20 cellular contexts compared by ENCODE assay signal in the genomic region with DNA sequence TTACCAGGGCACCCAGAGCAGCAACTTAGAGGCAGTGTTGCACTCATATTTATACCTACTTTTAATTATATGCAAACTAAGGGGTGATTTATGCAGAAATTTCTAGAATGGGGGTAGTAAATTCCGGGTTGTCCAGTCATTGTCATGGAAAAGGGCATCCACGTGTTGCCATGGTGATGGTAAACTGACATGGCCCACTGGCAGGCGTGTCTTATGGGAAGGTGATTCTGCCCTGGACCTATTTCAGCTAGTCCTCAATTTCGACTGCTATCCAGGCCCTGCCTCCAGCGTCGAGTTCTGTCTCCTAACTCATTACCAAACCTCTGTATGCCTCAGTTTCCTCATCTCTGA. TPM values are rescaled to one million over a fixed set of nuclear protein-coding genes. Genes with fewer than 3 reads are reported as not detected.
DNase-seq lines count a peak whose midpoint lies in the region; ATAC-seq lines count a peak whose summit lies in the region.
"Had no signal": no experiment of that assay in that cellular context is flagged by ENCODE, and none has a peak within 500 bp of the region (broad histone marks: within the 10 kb centered on the region; RNA-seq: fewer than 3 reads in every experiment).

No MANE protein-coding gene starts in this region.

- H3K36me3 Mint-ChIP-seq in stimulated activated memory B cell treated with anti-CD40 and anti-IgM and Interleukin-4, amounts not matched to agents 10 μg/mL and 1 μg/mL and 100 μg/mL, for 72 hours = peaks cover 56% of the 10 kb centered on the region

- H4K20me1 ChIP-seq in GM23248 (ENCODE audit: insufficient read depth) = no peaks in the 10 kb centered on the region

- H3K27me3 Mint-ChIP-seq in stimulated activated memory B cell treated with anti-CD40 and anti-IgM and Interleukin-4, amounts not matched to agents 10 μg/mL and 1 μg/mL and 100 μg/mL, for 72 hours = no peaks in the 10 kb centered on the region
- H3K27me3 Mint-ChIP-seq: T-helper 17 cell had no signal

- H3K27me3 ChIP-seq in GM23248 (replicated peaks; ENCODE audit: insufficient read depth) = no peaks in the 10 kb centered on the region
- H3K27me3 ChIP-seq in NT2/D1 (ENCODE audit: insufficient read depth, insufficient read length) = no peaks in the 10 kb centered on the region
- H3K27me3 ChIP-seq: esophagus squamous epithelium, thyroid gland had no signal

- in situ Hi-C loops in GM23248 (cut with MboI) = no loop called here

- no peak for ATAC-seq in stimulated activated memory B cell treated with anti-CD40 and anti-IgM and Interleukin-4, amounts not matched to agents 10 μg/mL and 1 μg/mL and 100 μg/mL, for 72 hours
- ATAC-seq in HG03095 (IDR thresholded peaks at IDR 0.05; ENCODE audit: unreplicated experiment) = no peak
- no peak for ATAC-seq in HG03135 (IDR thresholded peaks at IDR 0.05; ENCODE audit: unreplicated experiment)
- ATAC-seq in HG03460 (IDR thresholded peaks at IDR 0.05; ENCODE audit: unreplicated experiment) = no peak
- ATAC-seq: Right ventricle myocardium inferior, T-helper 17 cell had no signal

- 98 to 100% methylated on average over 6 of the region's 6 CpGs for WGBS in GM23248 (ENCODE audit: low coverage in 1 of 2, low lambda C conversion rate in 2 of 2, missing lambda C conversion rate in 2 of 2), 2 experiments

- H3K36me3 ChIP-seq in GM23248 (ENCODE audit: low read depth) (no peaks in the 10 kb centered on the region), NT2/D1 (ENCODE audit: insufficient read depth, insufficient read length, low read length) (no peaks in the 10 kb centered on the region)
- H3K36me3 ChIP-seq: esophagus squamous epithelium, thyroid gland had no signal

- no peaks in the 10 kb centered on the region for H3K9me2 ChIP-seq in GM23248 (ENCODE audit: insufficient read depth)

- peaks cover 35% of the 10 kb centered on the region for H3F3A ChIP-seq in GM23248 (ENCODE audit: insufficient read depth)

- H3K9me3 ChIP-seq in GM23248 (ENCODE audit: low read depth) = no peaks in the 10 kb centered on the region
- H3K9me3 ChIP-seq in NT2/D1 (ENCODE audit: insufficient read depth, low read length) = peaks cover 15% of the 10 kb centered on the region; the same call in 1 of the 2 replicates
- H3K9me3 ChIP-seq: esophagus squamous epithelium, thyroid gland had no signal

- H3K4me2 ChIP-seq in GM23248 (ENCODE audit: unreplicated experiment) = no peak overlapping the region

- H3K27ac ChIP-seq in GM23248 = peak overlapping the region; percentile 94; the same call in 1 of the 2 replicates
- H3K27ac ChIP-seq: C4-2B, parathyroid adenoma, thyroid gland had no signal

- peak overlapping the region; percentile 84; the same call in 1 of the 2 replicates for H3K9ac ChIP-seq in GM23248
- no peak overlapping the region for H3K9ac ChIP-seq in NT2/D1 (ENCODE audit: insufficient read length, low read depth)
- H3K9ac ChIP-seq: parathyroid adenoma had no signal

- H3K27ac Mint-ChIP-seq in stimulated activated memory B cell treated with anti-CD40 and anti-IgM and Interleukin-4, amounts not matched to agents 10 μg/mL and 1 μg/mL and 100 μg/mL, for 72 hours = peak overlapping the region; percentile 95
- H3K27ac Mint-ChIP-seq: brain, T-helper 17 cell had no signal

- peaks cover 75% of the 10 kb centered on the region for H3K4me1 Mint-ChIP-seq in stimulated activated memory B cell treated with anti-CD40 and anti-IgM and Interleukin-4, amounts not matched to agents 10 μg/mL and 1 μg/mL and 100 μg/mL, for 72 hours

- H3K4me3 ChIP-seq in GM23248 (no peak overlapping the region), NT2/D1 (ENCODE audit: insufficient read length, low read depth) (no peak overlapping the region)
- H3K4me3 ChIP-seq: esophagus squamous epithelium, thyroid gland had no signal

- DNase-seq in GM23248 = peak; percentile 48
- DNase-seq in NT2/D1 (ENCODE audit: low read depth, low spot score) = peak; percentile 86
- peak; percentile 80 for DNase-seq in iPS DF 19.7 (ENCODE audit: low read depth, low spot score)
- DNase-seq: activated naive CD4-positive, alpha-beta T cell treated with anti-CD3 and anti-CD28 coated beads, Interleukin-2, amount 50 U/mL, for 16 hours; esophagus squamous epithelium; head of caudate nucleus; NCI-H146; NCI-H2227 treated with DMSO at 0.1 percent for 48 hours; NK-92 treated with Interleukin-12 subunit alpha and Interleukin-12 subunit beta, amount 100 ng/mL, for 24 hours; stimulated activated CD4-positive, alpha-beta T cell treated with anti-CD3 and anti-CD28 coated beads, Interleukin-4, amount 100 ng/mL, for 4 hours; T-helper 17 cell; thyroid gland had no signal

- no peak overlapping the region for H2AFZ ChIP-seq in GM23248
- H2AFZ ChIP-seq: parathyroid adenoma had no signal

- H3K4me1 ChIP-seq in GM23248 (ENCODE audit: insufficient read depth) (peaks cover 28% of the 10 kb centered on the region), NT2/D1 (ENCODE audit: insufficient read depth, insufficient read length) (peaks cover 3% of the 10 kb centered on the region)
- H3K4me1 ChIP-seq: parathyroid adenoma had no signal

- peak overlapping the region; percentile 77 for H3K4me3 Mint-ChIP-seq in stimulated activated memory B cell treated with anti-CD40 and anti-IgM and Interleukin-4, amounts not matched to agents 10 μg/mL and 1 μg/mL and 100 μg/mL, for 72 hours
- H3K4me3 Mint-ChIP-seq: brain had no signal

- H3K79me2 ChIP-seq in GM23248 (ENCODE audit: insufficient read depth) = peaks cover 61% of the 10 kb centered on the region
- H3K79me2 ChIP-seq: parathyroid adenoma had no signal

- H3K9me3 Mint-ChIP-seq in stimulated activated memory B cell treated with anti-CD40 and anti-IgM and Interleukin-4, amounts not matched to agents 10 μg/mL and 1 μg/mL and 100 μg/mL, for 72 hours = no peaks in the 10 kb centered on the region

RNA-seq across cellular contexts. Expression of a gene that starts 12.8 kb away (rescaled TPM):
- total RNA-seq in GM23248 (2014; rRNA removed; shearing (Covaris generic)) = 13.1 and 23.8 TPM in 2 replicates
- polyA plus RNA-seq in GM23248 (2016; fragmentation: Nextera tagmentation; extraction: Ambion mirVana) = 36.8 and 44.4 TPM in 2 replicates

RNA-seq across cellular contexts. Expression of a gene that starts 53.1 kb away (rescaled TPM):
- total RNA-seq in GM23248 (2014; rRNA removed; shearing (Covaris generic)) = 180 and 212 TPM in 2 replicates
- polyA plus RNA-seq in GM23248 (2016; fragmentation: Nextera tagmentation; extraction: Ambion mirVana) = 79.5 and 82.5 TPM in 2 replicates

RNA-seq across cellular contexts. Expression of a gene that starts 59.5 kb away (rescaled TPM):
- 15.7 and 61.0 TPM in 2 replicates for total RNA-seq in GM23248 (2014; rRNA removed; shearing (Covaris generic))
- 47.7 and 51.1 TPM in 2 replicates for polyA plus RNA-seq in GM23248 (2016; fragmentation: Nextera tagmentation; extraction: Ambion mirVana)

RNA-seq across cellular contexts. Expression of a gene that starts 59.5 kb away (rescaled TPM):
- 20.8 and 21.5 TPM in 2 replicates for total RNA-seq in GM23248 (2014; rRNA removed; shearing (Covaris generic))
- 42.2 and 46.4 TPM in 2 replicates for polyA plus RNA-seq in GM23248 (2016; fragmentation: Nextera tagmentation; extraction: Ambion mirVana)
